11 cellular contexts compared by ENCODE assay signal in the genomic region with DNA sequence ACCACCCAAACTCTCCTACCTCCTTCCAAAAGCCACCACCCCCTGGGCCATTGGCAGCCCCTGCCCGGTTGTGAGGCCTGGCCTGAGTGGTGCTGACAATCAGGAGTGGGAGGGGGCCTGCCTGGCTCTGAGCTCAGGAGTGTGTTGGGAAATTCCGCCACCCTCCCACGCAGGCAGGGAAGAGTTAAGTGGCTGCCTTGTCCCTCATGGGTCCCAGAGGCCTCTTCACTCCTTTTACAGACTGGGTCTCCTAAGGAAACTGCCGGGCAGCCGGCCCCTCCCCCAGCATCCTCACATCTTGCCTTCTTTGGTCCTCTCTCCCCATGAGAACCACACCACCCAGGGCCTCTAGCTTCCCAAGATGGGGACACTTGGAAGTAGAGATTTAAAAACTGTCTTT. TPM values are rescaled to one million over a fixed set of nuclear protein-coding genes. Genes with fewer than 3 reads are reported as not detected.
A peak's percentile ranks its signal among the peaks of the same experiment; 100 is the strongest.
DNase-seq lines count a peak whose midpoint lies in the region; ATAC-seq and TF ChIP-seq lines count a peak whose summit lies in the region.
"Had no signal": no experiment of that assay in that cellular context is flagged by ENCODE, and none has a peak within 500 bp of the region (broad histone marks: within the 10 kb centered on the region; RNA-seq: fewer than 3 reads in every experiment).

No MANE protein-coding gene starts in this region.

- no peak for TF ChIP-seq POLR2A in testis (IDR thresholded peaks at IDR 0.05)

- peaks cover 8% of the 10 kb centered on the region; the same call in 1 of the 2 replicates for H4K20me1 ChIP-seq in OCI-LY7 (ENCODE audit: insufficient read depth, low read length)

- H2AFZ ChIP-seq in OCI-LY7 (ENCODE audit: low read length) = no peak overlapping the region

- no peaks in the 10 kb centered on the region for H3K27me3 ChIP-seq in rectal smooth muscle tissue (ENCODE audit: control insufficient read depth, insufficient read depth, low read length)
- no peaks in the 10 kb centered on the region for H3K27me3 ChIP-seq in ascending aorta
- no peaks in the 10 kb centered on the region for H3K27me3 ChIP-seq in testis

- TF ChIP-seq CTCF in C4-2B (conservative IDR thresholded peaks at IDR 0.05) = no peak
- TF ChIP-seq CTCF in OCI-LY7 (conservative IDR thresholded peaks at IDR 0.05; ENCODE audit: low read length) = no peak
- TF ChIP-seq CTCF in ascending aorta (IDR thresholded peaks at IDR 0.05) = no peak
- no peak for TF ChIP-seq CTCF in testis (IDR thresholded peaks at IDR 0.05)

- DNase-seq in OCI-LY7 (ENCODE audit: low spot score) (no peak), left ventricle myocardium superior (peak; percentile 59), ascending aorta (ENCODE audit: low spot score in 2 of 2) (no peak), GM19238 (ENCODE audit: insufficient read length, low spot score) (no peak), testis (no peak)
- DNase-seq: hippocampal formation, NCI-H748 treated with DMSO at 0.1 percent for 48 hours, SHP77 had no signal

- ATAC-seq in left ventricle myocardium superior = peak; percentile 4
- no peak for ATAC-seq in GM19351 (IDR thresholded peaks at IDR 0.05; ENCODE audit: unreplicated experiment)

- CTCF ChIA-PET in OCI-LY7 (lab: Charles Lee; ENCODE audit: unreplicated experiment) = no interaction called here

- H3K36me3 ChIP-seq in OCI-LY7 (ENCODE audit: insufficient read depth, low read length) (peaks cover 20% of the 10 kb centered on the region), rectal smooth muscle tissue (ENCODE audit: control insufficient read depth, insufficient read depth, low read length) (no peaks in the 10 kb centered on the region), ascending aorta (no peaks in the 10 kb centered on the region), testis (ENCODE audit: low read depth, missing control alignments) (no peaks in the 10 kb centered on the region)

- no peaks in the 10 kb centered on the region for H3K79me2 ChIP-seq in OCI-LY7 (ENCODE audit: insufficient read depth, low read depth, low read length)

- H3K9ac ChIP-seq in rectal smooth muscle tissue (ENCODE audit: low read length) = no peak overlapping the region

- H3K4me1 ChIP-seq in OCI-LY7 (ENCODE audit: insufficient read depth, low read length, poor library complexity, severe bottlenecking) (peaks cover 57% of the 10 kb centered on the region), rectal smooth muscle tissue (ENCODE audit: control insufficient read depth, insufficient read depth, low read length) (peaks cover 82% of the 10 kb centered on the region), ascending aorta (no peaks in the 10 kb centered on the region), testis (no peaks in the 10 kb centered on the region)

- 53 to 64% methylated on average over 5 of the region's 5 CpGs for WGBS in testis, 2 donors

- no TSS peak for BruUV-seq in OCI-LY7 (replicated peaks; lab: Mats Ljungman, UMichigan)

- peaks cover 6% of the 10 kb centered on the region; the same call in 1 of the 2 replicates for H3K9me3 ChIP-seq in OCI-LY7 (ENCODE audit: low read length)
- H3K9me3 ChIP-seq in ascending aorta = no peaks in the 10 kb centered on the region
- H3K9me3 ChIP-seq in testis = no peaks in the 10 kb centered on the region

- H3K27ac ChIP-seq in C4-2B (peak overlapping the region; percentile 58), OCI-LY7 (ENCODE audit: low read depth, low read length, poor library complexity, severe bottlenecking) (no peak overlapping the region), rectal smooth muscle tissue (ENCODE audit: low read depth, low read length) (peak overlapping the region; percentile 96), ascending aorta (no peak overlapping the region), testis (no peak overlapping the region)

- H3K4me3 ChIP-seq in OCI-LY7 (ENCODE audit: low read depth, low read length, poor library complexity, severe bottlenecking) (no peak overlapping the region), rectal smooth muscle tissue (ENCODE audit: low read length) (peak overlapping the region; percentile 15), ascending aorta (no peak overlapping the region), testis (no peak overlapping the region)

- no peaks in the 10 kb centered on the region for H3K9me2 ChIP-seq in OCI-LY7 (ENCODE audit: insufficient read depth, low read length)

- H3K4me2 ChIP-seq in OCI-LY7 (ENCODE audit: low read length) = peak overlapping the region; percentile 13; the same call in 1 of the 2 replicates

- intact Hi-C loops in OCI-LY7 (cut with micrococcal nuclease; ENCODE audit: unreplicated experiment) (loop anchor here (5.0 kb wide), 1 partner anchor 130 kb away; no protein-coding TSS in a partner anchor), left ventricle myocardium superior (cut with micrococcal nuclease) (no loop called here), ascending aorta (cut with DNase I) (no loop called here), testis (cut with DNase I; ENCODE audit: low total_unique reads) (no loop called here)

- POLR2A ChIA-PET in OCI-LY7 (lab: Charles Lee) = interaction anchor here (0.9 to 1.4 kb wide), 3 partner anchors 10 to 40 kb away, joined by 3 to 4 read pairs (median 3); no protein-coding TSS in a partner anchor

RNA-seq across cellular contexts. Expression of a gene that starts 47.3 kb away (rescaled TPM):
- 4.2 and 5.6 TPM in 2 replicates for total RNA-seq in OCI-LY7 (2014; rRNA removed; shearing (Covaris generic))
- 10.3 and 11.6 TPM in 2 replicates for total RNA-seq in OCI-LY7 (2022)
- 35.1 TPM for total RNA-seq in left ventricle myocardium superior
- total RNA-seq in ascending aorta = 0.96 TPM
- total RNA-seq in testis = 1 to 10 TPM; 6.1 to 7.6 TPM
- polyA plus RNA-seq in testis (ENCODE audit: insufficient read depth, low read depth, low replicate concordance) = 2.3 TPM

Comparison
In these comparisons a context has a peak if more than half of its experiments do, and no peak if none do; other contexts are left out.
1. H3K27ac ChIP-seq: peak in C4-2B (single experiment) and rectal smooth muscle tissue (single experiment); none in OCI-LY7 (single experiment), ascending aorta (0 of 2) and testis (0 of 2).